Comparison of ENCODE assay signal across 1 cellular context in the genomic region with DNA sequence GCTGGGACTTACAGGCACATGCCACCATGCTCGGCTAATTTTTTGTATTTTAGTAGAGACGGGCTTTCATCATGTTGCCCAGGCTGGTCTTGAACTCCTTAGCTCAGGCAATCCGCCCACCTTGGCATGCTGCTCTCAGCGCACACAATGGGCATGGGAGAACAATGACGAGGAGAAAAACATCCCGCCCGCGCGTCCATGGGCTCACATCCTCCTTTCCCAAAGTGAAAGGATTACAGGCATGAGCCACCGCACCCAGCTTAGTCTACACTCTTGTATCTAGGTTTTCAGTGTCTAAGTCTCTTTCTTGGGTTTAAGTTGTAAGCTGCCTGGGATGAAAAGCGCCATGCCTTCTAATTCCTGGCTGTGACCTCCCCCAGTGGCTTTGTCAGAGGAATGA.
TF ChIP-seq lines count a peak whose summit lies in the region.

No MANE protein-coding gene starts in this region.

TF ChIP-seq in H1, 55 proteins besides CTCF, POLR2A, EP300 and RAD21:
- TF ChIP-seq SP1 (IDR thresholded peaks at IDR 0.05; ENCODE audit: low read depth, low read length) (no peak), JUND (IDR thresholded peaks at IDR 0.05; ENCODE audit: low read length) (no peak), TAF7 (optimal IDR thresholded peaks at IDR 0.05; ENCODE audit: borderline replicate concordance, low read depth, low read length) (no peak), EGR1 (IDR thresholded peaks at IDR 0.05; ENCODE audit: borderline replicate concordance, low read depth, low read length) (no peak), NRF1 (IDR thresholded peaks at IDR 0.05; ENCODE audit: low read depth, low read length) (no peak)
